In the genomic region with DNA sequence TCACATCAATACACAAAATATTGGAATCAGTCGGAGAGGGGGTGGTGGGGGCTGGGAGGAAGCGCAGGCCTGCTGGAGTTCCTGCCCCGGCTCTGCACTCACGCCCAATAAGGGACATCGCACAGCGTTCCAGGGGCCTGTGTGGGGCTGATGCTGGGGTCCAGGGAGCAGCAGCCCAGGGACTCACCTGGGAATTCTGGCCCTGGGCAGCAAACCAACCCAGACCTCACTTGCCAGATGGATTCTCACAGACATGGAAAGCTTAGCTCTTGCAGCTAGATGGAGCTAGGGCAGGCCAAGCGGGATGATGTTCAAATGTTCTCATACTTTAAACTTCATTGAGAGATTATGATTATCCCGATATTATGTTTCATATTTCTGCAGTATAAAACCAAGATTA, we compare ENCODE assay signal across 33 cellular contexts.
"Had no signal": no experiment of that assay in that cellular context is flagged by ENCODE, and none has a peak within 500 bp of the region (broad histone marks: within the 10 kb centered on the region; RNA-seq: fewer than 3 reads in every experiment).

No MANE protein-coding gene starts in this region.

- DNase-seq: activated CD4-positive, alpha-beta T cell treated with anti-CD3 and anti-CD28 coated beads, Interleukin-2, amount 10 ng/mL, durations not matched to agents 24 days and 14 days; activated CD4-positive, alpha-beta T cell treated with anti-CD3 and anti-CD28 coated beads, Interleukin-2, amount 50 U/mL, for 4 hours; activated CD8-positive, alpha-beta T cell treated with anti-CD3 and anti-CD28 coated beads for 36 hours; activated effector memory CD4-positive, alpha-beta T cell treated with anti-CD3 and anti-CD28 coated beads, Interleukin-2, amount 50 U/mL, for 16 hours; activated naive CD4-positive, alpha-beta T cell; activated naive CD4-positive, alpha-beta T cell treated with anti-CD3 and anti-CD28 coated beads, Interleukin-2, amount 50 U/mL, for 16 hours; activated naive CD8-positive, alpha-beta T cell treated with anti-CD3 and anti-CD28 coated beads for 36 hours; activated T-cell treated with anti-CD3 and anti-CD28 coated beads, Interleukin-2, amount 50 U/mL, for 1 hour; activated T-cell treated with anti-CD3 and anti-CD28 coated beads, Interleukin-2, amount 50 U/mL, for 72 hours; amygdala; body of pancreas; caudate nucleus; NCI-H1092 treated with DMSO at 0.1 percent for 48 hours; NCI-H1417; NCI-H146; NCI-H187; NCI-H2029 treated with DMSO at 0.1 percent for 48 hours; NCI-H2107; NCI-H2171; NCI-H510A; NCI-H526; NCI-H748 treated with DMSO at 0.1 percent for 48 hours; NK-92 treated with Interleukin-12 subunit alpha and Interleukin-12 subunit beta, amount 100 ng/mL, for 24 hours; PC-3; Peyer's patch; RPMI8226; SW 1271; T-helper 1 cell; T-helper 2 cell; T-helper 9 cell; WERI-Rb-1 had no signal

- ATAC-seq: activated CD8-positive, alpha-beta T cell treated with anti-CD3 and anti-CD28 coated beads for 36 hours; activated T-cell treated with anti-CD3 and anti-CD28 coated beads, Interleukin-2, amount 50 U/mL, for 72 hours; activated T-helper 17 cell treated with anti-CD3 and anti-CD28 coated beads, Interleukin-2, amount 50 U/mL, for 72 hours; body of pancreas; PC-3 had no signal

- H3K36me3 ChIP-seq: breast epithelium, Peyer's patch, WERI-Rb-1 had no signal

- H3K4me1 ChIP-seq: body of pancreas, breast epithelium, Peyer's patch had no signal

- H3K27me3 ChIP-seq: body of pancreas, breast epithelium, Peyer's patch had no signal

- H3K27ac ChIP-seq: body of pancreas, breast epithelium, Peyer's patch, WERI-Rb-1 had no signal

- H3K9me3 ChIP-seq: body of pancreas, breast epithelium, Peyer's patch had no signal

- H3K4me3 ChIP-seq: body of pancreas, breast epithelium, Peyer's patch had no signal
